In genomic region chr12:39755475-39755874, GRCh38 we compare ENCODE assay signal across 1 cellular context.
TF ChIP-seq lines count a peak whose summit lies in the region.

No MANE protein-coding gene starts in this region.

TF ChIP-seq in K562, 482 proteins besides CTCF, POLR2A, EP300 and RAD21 (continued from another document):
- TF ChIP-seq GTF2B (IDR thresholded peaks at IDR 0.05; ENCODE audit: extremely low read depth, insufficient read length) (no peak), ZNF79 (CRISPR knock-in tag; IDR thresholded peaks at IDR 0.05; ENCODE audit: low read depth) (no peak), THRB (CRISPR knock-in tag; conservative IDR thresholded peaks at IDR 0.05) (no peak), ZBTB49 (CRISPR knock-in tag; IDR thresholded peaks at IDR 0.05; ENCODE audit: borderline replicate concordance) (no peak), ZNF778 (CRISPR knock-in tag; IDR thresholded peaks at IDR 0.05) (no peak), DEAF1 (CRISPR knock-in tag; IDR thresholded peaks at IDR 0.05) (no peak), ZMIZ1 (IDR thresholded peaks at IDR 0.05; ENCODE audit: low read depth in 2 of 2, low read length in 2 of 2) (no peak), ZNF263 (CRISPR knock-in tag; IDR thresholded peaks at IDR 0.05; ENCODE audit: borderline replicate concordance) (no peak), PHF20 (IDR thresholded peaks at IDR 0.05; ENCODE audit: partially characterized antibody) (no peak), SP2 (IDR thresholded peaks at IDR 0.05; ENCODE audit: extremely low read depth, low read depth, low read length, poor library complexity, severe bottlenecking) (no peak), ZNF282 (CRISPR knock-in tag; IDR thresholded peaks at IDR 0.05) (no peak), ZC3H8 (IDR thresholded peaks at IDR 0.05) (no peak), ZNF511 (CRISPR knock-in tag; IDR thresholded peaks at IDR 0.05) (no peak), MAFK (IDR thresholded peaks at IDR 0.05; ENCODE audit: low read length) (peak; percentile 99), ZNF316 (IDR thresholded peaks at IDR 0.05) (peak; percentile 97), CREBBP (IDR thresholded peaks at IDR 0.05; ENCODE audit: low read depth, low read length) (no peak), NFIC (IDR thresholded peaks at IDR 0.05) (no peak), NCOA6 (IDR thresholded peaks at IDR 0.05) (no peak), MAFG (tag; conservative IDR thresholded peaks at IDR 0.05) (peak; percentile 93), CEBPG (CRISPR knock-in tag; IDR thresholded peaks at IDR 0.05) (no peak), CEBPG (tag; conservative IDR thresholded peaks at IDR 0.05 in 1 of 2, IDR thresholded peaks at IDR 0.05 in 1 of 2) (no peak), KLF1 (tag; IDR thresholded peaks at IDR 0.05) (no peak), ETS1 (conservative IDR thresholded peaks at IDR 0.05; ENCODE audit: control insufficient read depth, low read depth, low read length) (no peak), ZNF830 (CRISPR knock-in tag; IDR thresholded peaks at IDR 0.05) (no peak), RCOR1 (IDR thresholded peaks at IDR 0.05; ENCODE audit: borderline replicate concordance in 1 of 2, low read depth in 2 of 2, low read length in 2 of 2) (no peak), ZNF77 (CRISPR knock-in tag; IDR thresholded peaks at IDR 0.05) (no peak), IFI16 (CRISPR knock-in tag; IDR thresholded peaks at IDR 0.05) (no peak), AFF1 (IDR thresholded peaks at IDR 0.05; ENCODE audit: low read depth in 1 of 2, partially characterized antibody in 2 of 2) (no peak), C11orf30 (IDR thresholded peaks at IDR 0.05; ENCODE audit: low read depth) (peak; percentile 92), ZNF212 (CRISPR knock-in tag; IDR thresholded peaks at IDR 0.05) (no peak), MLX (CRISPR knock-in tag; conservative IDR thresholded peaks at IDR 0.05) (no peak), NR1H2 (CRISPR knock-in tag; IDR thresholded peaks at IDR 0.05) (no peak), PHF8 (IDR thresholded peaks at IDR 0.05; ENCODE audit: borderline replicate concordance, low read length) (no peak), FOXM1 (IDR thresholded peaks at IDR 0.05; ENCODE audit: low read depth) (no peak), FOXM1 (CRISPR knock-in tag; IDR thresholded peaks at IDR 0.05; ENCODE audit: low read depth) (no peak), NR2C2 (CRISPR knock-in tag; IDR thresholded peaks at IDR 0.05) (no peak), NR2C2 (tag; IDR thresholded peaks at IDR 0.05) (no peak), ZNF584 (CRISPR knock-in tag; IDR thresholded peaks at IDR 0.05; ENCODE audit: low read depth) (no peak), ZNF740 (CRISPR knock-in tag; IDR thresholded peaks at IDR 0.05) (no peak), ZNF740 (tag; IDR thresholded peaks at IDR 0.05) (no peak), PREB (CRISPR knock-in tag; IDR thresholded peaks at IDR 0.05) (no peak), MED1 (CRISPR knock-in tag; IDR thresholded peaks at IDR 0.05; ENCODE audit: borderline replicate concordance) (no peak), MAFF (IDR thresholded peaks at IDR 0.05; ENCODE audit: low read length) (peak; percentile 99), DPF2 (IDR thresholded peaks at IDR 0.05) (no peak)
